In genomic region chr15:63509933-63510547, GRCh38 we compare ENCODE assay signal across 10 cellular contexts. TPM values are rescaled to one million over a fixed set of nuclear protein-coding genes. Genes with fewer than 3 reads are reported as not detected.
DNase-seq lines count a peak whose midpoint lies in the region; ATAC-seq and TF ChIP-seq lines count a peak whose summit lies in the region.
"Had no signal": no experiment of that assay in that cellular context is flagged by ENCODE, and none has a peak within 500 bp of the region (broad histone marks: within the 10 kb centered on the region; RNA-seq: fewer than 3 reads in every experiment).

No MANE protein-coding gene starts in this region.

- CTCF ChIA-PET in activated CD4-positive, alpha-beta T cell treated with anti-CD3 and anti-CD28 coated beads for 36 hours (lab: Charles Lee) = interaction anchor here (0.8 to 2.3 kb wide), 20 partner anchors 9 to 177 kb away, joined by 3 to 18 read pairs (median 6); no protein-coding TSS in a partner anchor
- CTCF ChIA-PET in activated CD8-positive, alpha-beta T cell treated with anti-CD3 and anti-CD28 coated beads for 36 hours (lab: Charles Lee) = interaction anchor here (0.7 to 2.2 kb wide), 15 partner anchors 9 to 462 kb away, joined by 3 to 10 read pairs (median 4); no protein-coding TSS in a partner anchor

- H3K36me3 Mint-ChIP-seq in activated CD4-positive, alpha-beta T cell treated with anti-CD3 and anti-CD28 coated beads for 36 hours (ENCODE audit: low read depth) = peaks cover 4% of the 10 kb centered on the region
- peaks cover 12% of the 10 kb centered on the region for H3K36me3 Mint-ChIP-seq in activated CD8-positive, alpha-beta T cell treated with anti-CD3 and anti-CD28 coated beads for 36 hours (ENCODE audit: low read depth)
- H3K36me3 Mint-ChIP-seq in stimulated activated naive CD8-positive, alpha-beta T cell treated with anti-CD3 and anti-CD28 coated beads, Interleukin-15, Interleukin-2, amounts not matched to agents 100 ng/mL and 50 ng/mL, for 24 hours (ENCODE audit: low read depth) = peaks cover 5% of the 10 kb centered on the region

- peak overlapping the region; percentile 82 for H3K27ac Mint-ChIP-seq in activated CD4-positive, alpha-beta T cell treated with anti-CD3 and anti-CD28 coated beads for 36 hours
- peak overlapping the region; percentile 78 for H3K27ac Mint-ChIP-seq in activated CD8-positive, alpha-beta T cell treated with anti-CD3 and anti-CD28 coated beads for 36 hours
- peak overlapping the region; percentile 91 for H3K27ac Mint-ChIP-seq in stimulated activated naive CD8-positive, alpha-beta T cell treated with anti-CD3 and anti-CD28 coated beads, Interleukin-15, Interleukin-2, amounts not matched to agents 100 ng/mL and 50 ng/mL, for 24 hours

- H3K9me3 Mint-ChIP-seq in activated CD4-positive, alpha-beta T cell treated with anti-CD3 and anti-CD28 coated beads for 36 hours (ENCODE audit: low read depth) = no peaks in the 10 kb centered on the region
- H3K9me3 Mint-ChIP-seq in activated CD8-positive, alpha-beta T cell treated with anti-CD3 and anti-CD28 coated beads for 36 hours = no peaks in the 10 kb centered on the region
- no peaks in the 10 kb centered on the region for H3K9me3 Mint-ChIP-seq in stimulated activated naive CD8-positive, alpha-beta T cell treated with anti-CD3 and anti-CD28 coated beads, Interleukin-15, Interleukin-2, amounts not matched to agents 100 ng/mL and 50 ng/mL, for 24 hours

- H3K4me1 Mint-ChIP-seq in activated CD4-positive, alpha-beta T cell treated with anti-CD3 and anti-CD28 coated beads for 36 hours = peaks cover 81% of the 10 kb centered on the region
- H3K4me1 Mint-ChIP-seq in activated CD8-positive, alpha-beta T cell treated with anti-CD3 and anti-CD28 coated beads for 36 hours (ENCODE audit: low read depth) = peaks cover 82% of the 10 kb centered on the region
- H3K4me1 Mint-ChIP-seq in stimulated activated naive CD8-positive, alpha-beta T cell treated with anti-CD3 and anti-CD28 coated beads, Interleukin-15, Interleukin-2, amounts not matched to agents 100 ng/mL and 50 ng/mL, for 24 hours (ENCODE audit: low read depth) = peaks cover 94% of the 10 kb centered on the region

- no peak for TF ChIP-seq CTCF in activated CD8-positive, alpha-beta T cell treated with anti-CD3 and anti-CD28 coated beads for 36 hours (IDR thresholded peaks at IDR 0.05)

- intact Hi-C loops in activated CD4-positive, alpha-beta T cell treated with anti-CD3 and anti-CD28 coated beads for 36 hours (cut with DNase I, micrococcal nuclease) = loop anchor here (2.0 to 10.0 kb wide), 6 partner anchors 19 to 952 kb away; partner anchors contain the start of genes CIAO2A (in 1 of the 2), PCLAF (in 1 of the 2), SNX1 (in 1 of the 2) and TRIP4 (in 1 of the 2)
- intact Hi-C loops in activated CD8-positive, alpha-beta T cell treated with anti-CD3 and anti-CD28 coated beads for 36 hours (cut with micrococcal nuclease) = loop anchor here (5.0 kb wide), 1 partner anchor 87 kb away; the partner anchor contains the start of gene FBXL22

- POLR2A ChIA-PET in activated CD4-positive, alpha-beta T cell treated with anti-CD3 and anti-CD28 coated beads for 36 hours (lab: Charles Lee) = interaction anchor here (0.6 to 1.4 kb wide), 9 partner anchors 14 to 87 kb away, joined by 3 to 5 read pairs (median 3); no protein-coding TSS in a partner anchor
- POLR2A ChIA-PET in activated CD8-positive, alpha-beta T cell treated with anti-CD3 and anti-CD28 coated beads for 36 hours (lab: Charles Lee) = interaction anchor here (0.8 to 1.9 kb wide), 5 partner anchors 12 to 90 kb away, joined by 3 to 5 read pairs (median 3); no protein-coding TSS in a partner anchor

- no peak for DNase-seq in activated CD4-positive, alpha-beta T cell treated with anti-CD3 and anti-CD28 coated beads for 36 hours
- DNase-seq in activated CD4-positive, alpha-beta T cell treated with anti-CD3 and anti-CD28 coated beads for 4 hours = no peak
- no peak for DNase-seq in activated CD8-positive, alpha-beta T cell treated with anti-CD3 and anti-CD28 coated beads for 36 hours
- DNase-seq in fibroblast of peridontal ligament (ENCODE audit: extremely low read depth) (peak; percentile 84), retina (no peak), HUDEP-2 (lab: John Stamatoyannopoulos, UW; ENCODE audit: unreplicated experiment in 76 of 76) (no peak), NCI-H187 (lab: John Stamatoyannopoulos, UW) (no peak)
- DNase-seq: activated CD4-positive, alpha-beta T cell treated with anti-CD3 and anti-CD28 coated beads, Interleukin-2, amount 50 U/mL, for 4 hours; NCI-H446 treated with DMSO at 0.1 percent for 48 hours had no signal

- H3K4me3 Mint-ChIP-seq in activated CD4-positive, alpha-beta T cell treated with anti-CD3 and anti-CD28 coated beads for 36 hours = peak overlapping the region; percentile 55
- H3K4me3 Mint-ChIP-seq in activated CD8-positive, alpha-beta T cell treated with anti-CD3 and anti-CD28 coated beads for 36 hours = peak overlapping the region; percentile 56
- H3K4me3 Mint-ChIP-seq in stimulated activated naive CD8-positive, alpha-beta T cell treated with anti-CD3 and anti-CD28 coated beads, Interleukin-15, Interleukin-2, amounts not matched to agents 100 ng/mL and 50 ng/mL, for 24 hours = peak overlapping the region; percentile 69

- peak; percentile 55 for ATAC-seq in activated CD4-positive, alpha-beta T cell treated with anti-CD3 and anti-CD28 coated beads for 36 hours
- ATAC-seq in activated CD8-positive, alpha-beta T cell treated with anti-CD3 and anti-CD28 coated beads for 36 hours = peak; percentile 29

- no peaks in the 10 kb centered on the region for H3K27me3 Mint-ChIP-seq in activated CD4-positive, alpha-beta T cell treated with anti-CD3 and anti-CD28 coated beads for 36 hours
- H3K27me3 Mint-ChIP-seq in activated CD8-positive, alpha-beta T cell treated with anti-CD3 and anti-CD28 coated beads for 36 hours = no peaks in the 10 kb centered on the region
- H3K27me3 Mint-ChIP-seq in stimulated activated naive CD8-positive, alpha-beta T cell treated with anti-CD3 and anti-CD28 coated beads, Interleukin-15, Interleukin-2, amounts not matched to agents 100 ng/mL and 50 ng/mL, for 24 hours = no peaks in the 10 kb centered on the region

RNA-seq across cellular contexts. Expression of gene USP3, which starts 5.6 kb away (rescaled TPM):
- 10 to 100 TPM; 51.1 to 51.7 TPM for total RNA-seq in activated CD4-positive, alpha-beta T cell treated with anti-CD3 and anti-CD28 coated beads for 36 hours
- total RNA-seq in activated CD8-positive, alpha-beta T cell treated with anti-CD3 and anti-CD28 coated beads for 36 hours = 10 to 100 TPM; 57.1 to 58.6 TPM
